ENCODE assay signal across 18 cellular contexts in the genomic region with DNA sequence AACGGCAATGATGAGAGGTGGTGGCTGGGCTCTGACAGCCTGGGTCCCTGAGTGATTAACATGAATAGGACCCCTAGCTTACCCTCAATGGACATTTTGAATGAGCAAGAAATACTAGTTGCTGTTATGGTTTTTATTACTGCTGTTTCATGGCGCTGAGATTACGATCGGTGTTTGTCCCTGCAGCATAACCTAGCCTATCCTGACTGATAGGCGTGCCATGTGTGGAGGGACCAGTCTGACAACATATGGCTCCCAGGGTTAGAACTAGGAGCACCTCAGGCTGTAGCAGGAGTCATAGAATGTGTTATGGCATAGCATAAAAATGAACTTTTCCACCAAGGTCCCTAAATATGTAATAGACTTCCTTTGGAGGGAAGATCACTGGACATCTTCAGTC.
"Had no signal": no experiment of that assay in that cellular context is flagged by ENCODE, and none has a peak within 500 bp of the region (broad histone marks: within the 10 kb centered on the region; RNA-seq: fewer than 3 reads in every experiment).

No MANE protein-coding gene starts in this region.

- H3K9me3 ChIP-seq: ascending aorta, gastroesophageal sphincter, thyroid gland had no signal

- H3K27ac ChIP-seq: ascending aorta, gastroesophageal sphincter, thyroid gland had no signal

- H3K4me3 ChIP-seq: ascending aorta, gastroesophageal sphincter, thyroid gland had no signal

- H3K27me3 ChIP-seq: ascending aorta, gastroesophageal sphincter, thyroid gland had no signal

- DNase-seq: activated CD4-positive, alpha-beta T cell treated with anti-CD3 and anti-CD28 coated beads for 36 hours; activated CD4-positive, alpha-beta T cell treated with anti-CD3 and anti-CD28 coated beads, Interleukin-2, amount 50 U/mL, for 48 hours; activated CD8-positive, alpha-beta memory T cell treated with anti-CD3 and anti-CD28 coated beads, Interleukin-2, amount 10 ng/mL, durations not matched to agents 7 days and 5 days; activated naive CD4-positive, alpha-beta T cell treated with anti-CD3 and anti-CD28 coated beads for 36 hours; cerebellar nuclear complex; effector CD4-positive, alpha-beta T cell; left cardiac atrium; mesendoderm; posterior cingulate gyrus; stimulated activated CD4-positive, alpha-beta T cell treated with anti-CD3 and anti-CD28 coated beads, Interleukin-12 subunit alpha, Interleukin-12 subunit beta, amount 100 ng/mL, for 4 hours; stimulated activated CD4-positive, alpha-beta T cell treated with anti-CD3 and anti-CD28 coated beads, Interleukin-1b, Interleukin-23, amount 100 ng/mL, for 48 hours; stimulated activated naive CD4-positive, alpha-beta T cell treated with Interleukin-2 at 50 U/mL for 16 hours; T-helper 2 cell; thyroid gland had no signal

- ATAC-seq: activated CD4-positive, alpha-beta T cell treated with anti-CD3 and anti-CD28 coated beads for 36 hours; activated CD8-positive, alpha-beta memory T cell treated with anti-CD3 and anti-CD28 coated beads, Interleukin-2, amount 10 ng/mL, durations not matched to agents 7 days and 5 days; esophagus mucosa; gastroesophageal sphincter; left cardiac atrium; WTC11 had no signal

- H3K36me3 ChIP-seq: ascending aorta, gastroesophageal sphincter, thyroid gland had no signal
